24 cellular contexts compared by ENCODE assay signal in genomic region chr12:42495244-42495643, GRCh38.
"Had no signal": no experiment of that assay in that cellular context is flagged by ENCODE, and none has a peak within 500 bp of the region (broad histone marks: within the 10 kb centered on the region; RNA-seq: fewer than 3 reads in every experiment).

No MANE protein-coding gene starts in this region.

- ATAC-seq: effector memory CD8-positive, alpha-beta T cell; esophagus mucosa; foreskin keratinocyte; gastrocnemius medialis; gastroesophageal sphincter; heart left ventricle; heart right ventricle had no signal

- H3K27me3 ChIP-seq: colonic mucosa, dorsolateral prefrontal cortex, esophagus muscularis mucosa, esophagus squamous epithelium, foreskin keratinocyte, gastrocnemius medialis, gastroesophageal sphincter, heart left ventricle, heart right ventricle had no signal

- H3K4me3 ChIP-seq: colonic mucosa, coronary artery, dorsolateral prefrontal cortex, esophagus muscularis mucosa, esophagus squamous epithelium, gastrocnemius medialis, gastroesophageal sphincter, heart left ventricle, heart right ventricle had no signal

- DNase-seq: colonic mucosa; cortex of kidney; dermis blood vessel endothelial cell; dorsolateral prefrontal cortex; effector CD4-positive, alpha-beta T cell; effector CD8-positive, alpha-beta T cell; effector memory CD4-positive, alpha-beta T cell; effector memory CD8-positive, alpha-beta T cell; endodermal cell; erythroblast; esophagus squamous epithelium; foreskin fibroblast; foreskin keratinocyte; foreskin melanocyte; gastrocnemius medialis; glutamatergic neuron; head of caudate nucleus; heart left ventricle; heart right ventricle had no signal

- H3K36me3 ChIP-seq: colonic mucosa, esophagus muscularis mucosa, esophagus squamous epithelium, gastrocnemius medialis, gastroesophageal sphincter had no signal

- H3K9me3 ChIP-seq: colonic mucosa, esophagus muscularis mucosa, esophagus squamous epithelium, gastrocnemius medialis, gastroesophageal sphincter, heart left ventricle, heart right ventricle had no signal

- H3K27ac ChIP-seq: colonic mucosa, coronary artery, dorsolateral prefrontal cortex, epithelial cell of prostate, esophagus muscularis mucosa, esophagus squamous epithelium, foreskin keratinocyte, gastrocnemius medialis, gastroesophageal sphincter, heart left ventricle, heart right ventricle had no signal

- H3K4me1 ChIP-seq: colonic mucosa, esophagus squamous epithelium, foreskin keratinocyte, gastrocnemius medialis, gastroesophageal sphincter had no signal
